ENCODE assay signal across 1 cellular context in the genomic region with DNA sequence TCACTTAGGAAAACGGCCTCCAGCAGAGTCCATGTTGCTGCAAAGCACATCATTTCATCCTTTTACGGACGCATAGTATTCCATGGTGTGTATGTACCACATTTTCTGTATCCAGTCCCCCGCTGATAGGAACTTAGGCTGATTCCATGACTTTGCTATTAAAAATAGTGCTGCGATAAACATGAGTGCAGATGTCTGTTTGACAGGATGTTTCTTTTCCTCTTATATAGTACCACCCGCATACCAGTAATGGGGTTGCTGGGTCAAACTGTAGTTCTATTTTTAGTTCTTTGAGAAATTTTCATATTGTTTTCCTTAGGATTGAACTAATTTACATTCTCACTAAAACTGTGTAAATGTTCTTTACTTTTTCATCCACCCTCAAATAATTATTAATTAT.
TF ChIP-seq lines count a peak whose summit lies in the region.

No MANE protein-coding gene starts in this region.

TF ChIP-seq in SK-N-SH treated with all-trans-retinoic acid at 6 μM for 48 hours, 23 proteins besides CTCF, POLR2A, EP300 and RAD21 (continued from another document):
- TF ChIP-seq ZNF565 (CRISPR knock-in tag; conservative IDR thresholded peaks at IDR 0.05; ENCODE audit: low read depth) (no peak), ESRRG (CRISPR knock-in tag; IDR thresholded peaks at IDR 0.05) (no peak), ZNF8 (CRISPR knock-in tag; IDR thresholded peaks at IDR 0.05) (no peak), ZFP30 (CRISPR knock-in tag; IDR thresholded peaks at IDR 0.05) (no peak), ZNF70 (CRISPR knock-in tag; IDR thresholded peaks at IDR 0.05) (no peak), TOX (CRISPR knock-in tag; IDR thresholded peaks at IDR 0.05; ENCODE audit: borderline replicate concordance) (no peak), SNAI2 (CRISPR knock-in tag; IDR thresholded peaks at IDR 0.05) (no peak), ZFP3 (CRISPR knock-in tag; IDR thresholded peaks at IDR 0.05) (no peak), BACH2 (CRISPR knock-in tag; IDR thresholded peaks at IDR 0.05; ENCODE audit: borderline replicate concordance) (no peak)
